Comparison of ENCODE assay signal across 8 cellular contexts in genomic region chr4:147292604-147293313, GRCh38.
DNase-seq lines count a peak whose midpoint lies in the region; ATAC-seq, FAIRE-seq and TF ChIP-seq lines count a peak whose summit lies in the region.
"Not testable (repeated sequence)": the region's sequence is repeated elsewhere in the genome, so short reads cannot be mapped to it uniquely, and the experiment has no call there.

No MANE protein-coding gene starts in this region.

- peak overlapping the region; percentile 35 for H3K27ac Mint-ChIP-seq in osteocyte (ENCODE audit: unreplicated experiment)

- intact Hi-C loops in PC-9 (cut with micrococcal nuclease; ENCODE audit: unreplicated experiment); body of pancreas (cut with DNase I); HepG2 (cut with micrococcal nuclease; ENCODE audit: unreplicated experiment): not testable (repeated sequence)

- not testable (repeated sequence) for H3K4me1 Mint-ChIP-seq in osteocyte (ENCODE audit: unreplicated experiment)

- 0 out of 2 replicates have a peak overlapping the region, but pooled peaks have one; percentile 33 for H2AFZ ChIP-seq in PC-9
- not testable (repeated sequence) for H2AFZ ChIP-seq in HepG2 (ENCODE audit: low read length)

- H3K9me2 ChIP-seq in PC-9 (ENCODE audit: insufficient read depth): not testable (repeated sequence)

- 0 out of 6 replicates have a peak overlapping the region, but pooled peaks of 1 of the 2 experiments have one; percentile 21 for H3K27ac ChIP-seq in A549
- not testable (repeated sequence) for H3K27ac ChIP-seq in PC-9; body of pancreas; HepG2 (ENCODE audit: extremely low read length, insufficient read depth, low read length)
- H3K27ac ChIP-seq in epithelial cell of prostate: peak overlapping the region; percentile 24

- peak overlapping the region; percentile 38; the same call in 2 of the 3 replicates for H3K4me2 ChIP-seq in A549
- 0 out of 2 replicates have a peak overlapping the region, but pooled peaks have one; percentile 26 for H3K4me2 ChIP-seq in PC-9
- not testable (repeated sequence) for H3K4me2 ChIP-seq in HepG2 (ENCODE audit: low read depth, low read length)

- not testable (repeated sequence) for H3K36me3 ChIP-seq in PC-9 (ENCODE audit: low read depth); body of pancreas (replicated peaks in 1 of 2; ENCODE audit: insufficient read depth in 1 of 2, low read depth in 2 of 2); HepG2 (replicated peaks in 1 of 2; ENCODE audit: control insufficient read depth in 1 of 2, insufficient read depth in 2 of 2, low read length in 2 of 2)

- H4K20me1 ChIP-seq in PC-9 (ENCODE audit: insufficient read depth); HepG2 (ENCODE audit: insufficient read depth, low read length): not testable (repeated sequence)

- H3K9me3 Mint-ChIP-seq in osteocyte (ENCODE audit: unreplicated experiment): peaks cover 32% of the 10 kb centered on the region

- not testable (repeated sequence) for ATAC-seq in A549, body of pancreas, HepG2
- peak; percentile 38 for ATAC-seq in GM18867 (IDR thresholded peaks at IDR 0.05; ENCODE audit: unreplicated experiment)

- H3K27me3 ChIP-seq in PC-9 (ENCODE audit: insufficient read depth, low read depth); body of pancreas; HepG2 (ENCODE audit: control insufficient read depth in 1 of 2, insufficient read depth in 2 of 2, low read length in 2 of 2): not testable (repeated sequence)

- not testable (repeated sequence) for H3K4me3 ChIP-seq in A549; PC-9; body of pancreas; HepG2 (replicated peaks in 1 of 3; ENCODE audit: insufficient read depth in 1 of 3, low read depth in 2 of 3, low read length in 3 of 3)

- not testable (repeated sequence) for FAIRE-seq in A549 (lab: Jason Lieb, UNC); HepG2 (lab: Jason Lieb, UNC)

- not testable (repeated sequence) for TF ChIP-seq POLR2A in A549 (IDR thresholded peaks at IDR 0.05; ENCODE audit: low read length); body of pancreas (IDR thresholded peaks at IDR 0.05); HepG2 (IDR thresholded peaks at IDR 0.05; ENCODE audit: insufficient read depth in 1 of 2, low read depth in 2 of 2, low read length in 2 of 2)

- DNase-seq in A549 (ENCODE audit: low read depth in 1 of 2, low spot score in 1 of 2): peak in 1 of 2 experiments; percentile 19
- peak; percentile 49 for DNase-seq in LoVo (ENCODE audit: low spot score)
- peak in 1 of 2 experiments; percentile 43 for DNase-seq in PC-9
- peak; percentile 25 to 50 (median 36) for DNase-seq in body of pancreas
- not testable (repeated sequence) for DNase-seq in epithelial cell of prostate (ENCODE audit: low read depth, low spot score); HepG2 (ENCODE audit: low spot score); osteocyte (ENCODE audit: extremely low spot score, unreplicated experiment)

- not testable (repeated sequence) for H3K4me3 Mint-ChIP-seq in osteocyte (ENCODE audit: unreplicated experiment)

- TF ChIP-seq RAD21 in A549 (conservative IDR thresholded peaks at IDR 0.05 in 1 of 2, IDR thresholded peaks at IDR 0.05 in 1 of 2); HepG2 (CRISPR knock-in tag; IDR thresholded peaks at IDR 0.05): not testable (repeated sequence)

- CTCF ChIA-PET in A549 (lab: Yijun Ruan, JAX); HepG2 (lab: Yijun Ruan, JAX; ENCODE audit: low intra/inter-chr PET ratio, low total read pairs): not testable (repeated sequence)
- CTCF ChIA-PET in PC-9 (lab: Charles Lee): interaction anchor here (1.2 kb wide), 1 partner anchor 137 kb away, joined by 3 read pairs; no protein-coding TSS in a partner anchor

- TF ChIP-seq EP300 in A549 (IDR thresholded peaks at IDR 0.05); HepG2 (IDR thresholded peaks at IDR 0.05; ENCODE audit: low read depth in 2 of 2, low read length in 2 of 2); HepG2 (CRISPR knock-in tag; IDR thresholded peaks at IDR 0.05; ENCODE audit: borderline replicate concordance): not testable (repeated sequence)

- not testable (repeated sequence) for H3K9ac ChIP-seq in HepG2 (ENCODE audit: insufficient read depth, low read depth, low read length)

- in situ Hi-C loops in HepG2 (cut with HindIII; ENCODE audit: extremely low pct_ligation_motif_present, low pct_unique_long_range_greater_than_20kb): not testable (repeated sequence)

- not testable (repeated sequence) for TF ChIP-seq CTCF in A549 (IDR thresholded peaks at IDR 0.05); PC-9 (conservative IDR thresholded peaks at IDR 0.05); body of pancreas (IDR thresholded peaks at IDR 0.05); HepG2 (CRISPR knock-in tag; IDR thresholded peaks at IDR 0.05); osteocyte (IDR thresholded peaks at IDR 0.05)

- not testable (repeated sequence) for H3K79me2 ChIP-seq in PC-9 (ENCODE audit: low read depth); HepG2 (ENCODE audit: insufficient read depth, low read length)

- H3K9me3 ChIP-seq in A549; PC-9 (ENCODE audit: insufficient read depth, low read depth); body of pancreas; HepG2 (ENCODE audit: low read length): not testable (repeated sequence)

- POLR2A ChIA-PET in A549 (lab: Yijun Ruan, JAX); PC-9 (lab: Charles Lee; ENCODE audit: unreplicated experiment); HepG2 (lab: Yijun Ruan, JAX): not testable (repeated sequence)

- not testable (repeated sequence) for H3F3A ChIP-seq in PC-9 (ENCODE audit: insufficient read depth, low read depth)

- not testable (repeated sequence) for H3K27me3 Mint-ChIP-seq in osteocyte (ENCODE audit: unreplicated experiment)

- H3K4me1 ChIP-seq in A549; body of pancreas; HepG2 (ENCODE audit: insufficient read depth, low read length): not testable (repeated sequence)
- peaks cover 11% of the 10 kb centered on the region; the same call in 1 of the 2 replicates for H3K4me1 ChIP-seq in PC-9 (replicated peaks; ENCODE audit: insufficient read depth)

- H3K36me3 Mint-ChIP-seq in osteocyte (ENCODE audit: unreplicated experiment): peaks cover 12% of the 10 kb centered on the region

- not testable (repeated sequence) for BruUV-seq in PC-9 (replicated peaks; lab: Mats Ljungman, UMichigan); HepG2 (replicated peaks; lab: Mats Ljungman, UMichigan)

- WGBS in A549 (ENCODE audit: missing lambda C conversion rate): 50% methylated on average over 2 of the region's 10 CpGs
- 38 to 44% methylated on average over 4 to 10 of the region's 10 CpGs for whole genome bisulfite sequencing in body of pancreas, 2 donors
- 33% methylated on average over 3 of the region's 10 CpGs for WGBS in HepG2 (ENCODE audit: low lambda C conversion rate)

TF ChIP-seq in HepG2, 621 proteins besides CTCF, POLR2A, EP300 and RAD21:
- TF ChIP-seq ZNF281 (CRISPR knock-in tag; IDR thresholded peaks at IDR 0.05; ENCODE audit: borderline replicate concordance): peak; percentile 38; the same call in 1 of the 2 replicates
TF ChIP-seq in HepG2: peak in this region for 1; not testable (repeated sequence) for 620.
